In genomic region chr17:79840204-79840988, GRCh38 we compare ENCODE assay signal across 1 cellular context.
TF ChIP-seq lines count a peak whose summit lies in the region.

No MANE protein-coding gene starts in this region.

TF ChIP-seq in WTC11, 78 proteins besides CTCF, POLR2A, EP300 and RAD21 (continued from another document):
- TF ChIP-seq, protein P1, sequence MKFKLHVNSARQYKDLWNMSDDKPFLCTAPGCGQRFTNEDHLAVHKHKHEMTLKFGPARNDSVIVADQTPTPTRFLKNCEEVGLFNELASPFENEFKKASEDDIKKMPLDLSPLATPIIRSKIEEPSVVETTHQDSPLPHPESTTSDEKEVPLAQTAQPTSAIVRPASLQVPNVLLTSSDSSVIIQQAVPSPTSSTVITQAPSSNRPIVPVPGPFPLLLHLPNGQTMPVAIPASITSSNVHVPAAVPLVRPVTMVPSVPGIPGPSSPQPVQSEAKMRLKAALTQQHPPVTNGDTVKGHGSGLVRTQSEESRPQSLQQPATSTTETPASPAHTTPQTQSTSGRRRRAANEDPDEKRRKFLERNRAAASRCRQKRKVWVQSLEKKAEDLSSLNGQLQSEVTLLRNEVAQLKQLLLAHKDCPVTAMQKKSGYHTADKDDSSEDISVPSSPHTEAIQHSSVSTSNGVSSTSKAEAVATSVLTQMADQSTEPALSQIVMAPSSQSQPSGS (CRISPR knock-in tag; IDR thresholded peaks at IDR 0.05; ENCODE audit: borderline replicate concordance, low read depth): no peak
- TF ChIP-seq PRDM15 (CRISPR knock-in tag; IDR thresholded peaks at IDR 0.05): 0 out of 2 replicates have a peak, but pooled peaks have one; percentile 19
- no peak for TF ChIP-seq ESRRA (CRISPR knock-in tag; IDR thresholded peaks at IDR 0.05; ENCODE audit: borderline replicate concordance)
- TF ChIP-seq, protein P2, sequence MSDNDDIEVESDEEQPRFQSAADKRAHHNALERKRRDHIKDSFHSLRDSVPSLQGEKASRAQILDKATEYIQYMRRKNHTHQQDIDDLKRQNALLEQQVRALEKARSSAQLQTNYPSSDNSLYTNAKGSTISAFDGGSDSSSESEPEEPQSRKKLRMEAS (CRISPR knock-in tag; IDR thresholded peaks at IDR 0.05): peak; percentile 55; the same call in 1 of the 2 replicates
TF ChIP-seq in WTC11: peak in this region for 8.
